16 cellular contexts compared by ENCODE assay signal in genomic region chr10:12509794-12510100, GRCh38.
"Had no signal": no experiment of that assay in that cellular context is flagged by ENCODE, and none has a peak within 500 bp of the region (broad histone marks: within the 10 kb centered on the region; RNA-seq: fewer than 3 reads in every experiment).

No MANE protein-coding gene starts in this region.

- H3K36me3 Mint-ChIP-seq: activated naive CD8-positive, alpha-beta T cell treated with anti-CD3 and anti-CD28 coated beads, Interleukin-2, amount 10 ng/mL, durations not matched to agents 7 days and 5 days; natural killer cell had no signal

- H3K4me3 Mint-ChIP-seq: activated CD4-positive, alpha-beta T cell treated with anti-CD3 and anti-CD28 coated beads, Interleukin-2, amount 10 ng/mL, durations not matched to agents 24 days and 14 days; activated naive CD8-positive, alpha-beta T cell treated with anti-CD3 and anti-CD28 coated beads, Interleukin-2, amount 10 ng/mL, durations not matched to agents 7 days and 5 days had no signal

- H3K27ac ChIP-seq: gastroesophageal sphincter, heart right ventricle, left lung, neutrophil, transverse colon, vagina had no signal

- ATAC-seq: gastroesophageal sphincter, heart right ventricle, natural killer cell had no signal

- H3K9me3 Mint-ChIP-seq: activated CD4-positive, alpha-beta T cell treated with anti-CD3 and anti-CD28 coated beads, Interleukin-2, amount 10 ng/mL, durations not matched to agents 24 days and 14 days; activated naive CD8-positive, alpha-beta T cell treated with anti-CD3 and anti-CD28 coated beads, Interleukin-2, amount 10 ng/mL, durations not matched to agents 7 days and 5 days; natural killer cell had no signal

- H3K27me3 Mint-ChIP-seq: activated CD4-positive, alpha-beta T cell treated with anti-CD3 and anti-CD28 coated beads, Interleukin-2, amount 10 ng/mL, durations not matched to agents 24 days and 14 days had no signal

- H3K27ac Mint-ChIP-seq: activated CD4-positive, alpha-beta T cell treated with anti-CD3 and anti-CD28 coated beads, Interleukin-2, amount 10 ng/mL, durations not matched to agents 24 days and 14 days; activated naive CD8-positive, alpha-beta T cell treated with anti-CD3 and anti-CD28 coated beads, Interleukin-2, amount 10 ng/mL, durations not matched to agents 7 days and 5 days had no signal

- H3K4me3 ChIP-seq: gastroesophageal sphincter, heart right ventricle, left lung, transverse colon, vagina had no signal

- DNase-seq: activated effector memory CD4-positive, alpha-beta T cell treated with anti-CD3 and anti-CD28 coated beads, Interleukin-2, amount 50 U/mL, for 16 hours; activated naive CD8-positive, alpha-beta T cell treated with anti-CD3 and anti-CD28 coated beads, Interleukin-2, amount 10 ng/mL, durations not matched to agents 7 days and 5 days; aorta; cerebellar nuclear complex; heart right ventricle; left lung; mammary epithelial cell; natural killer cell; stimulated activated CD4-positive, alpha-beta T cell treated with anti-CD3 and anti-CD28 coated beads, Interleukin-12 subunit alpha, Interleukin-12 subunit beta, amount 100 ng/mL, for 4 hours; stimulated activated CD4-positive, alpha-beta T cell treated with anti-CD3 and anti-CD28 coated beads, Interleukin-2, amount 100 ng/mL, for 24 hours; substantia nigra; transverse colon had no signal
